8 cellular contexts compared by ENCODE assay signal in genomic region chr19:32406161-32407003, GRCh38. TPM values are rescaled to one million over a fixed set of nuclear protein-coding genes. Genes with fewer than 3 reads are reported as not detected.
DNase-seq lines count a peak whose midpoint lies in the region; ATAC-seq and TF ChIP-seq lines count a peak whose summit lies in the region.

No MANE protein-coding gene starts in this region.

- no peak for TF ChIP-seq CTCF in parathyroid adenoma (IDR thresholded peaks at IDR 0.05)

- H3K4me3 ChIP-seq in parathyroid adenoma (ENCODE audit: low read depth, low read length): peak overlapping the region; percentile 69

- H3K4me2 ChIP-seq in parathyroid adenoma (ENCODE audit: low read length): peak overlapping the region; percentile 79

- H3K79me2 ChIP-seq in parathyroid adenoma: no peaks in the 10 kb centered on the region

- no peaks in the 10 kb centered on the region for H3K4me1 ChIP-seq in parathyroid adenoma

- DNase-seq in NCI-H748 treated with DMSO at 0.1 percent for 48 hours (lab: John Stamatoyannopoulos, UW) (peak; percentile 50), NCI-H748 (lab: John Stamatoyannopoulos, UW; ENCODE audit: unreplicated experiment) (no peak), RPMI7951 (ENCODE audit: low read depth) (peak; percentile 6), epithelial cell of prostate (ENCODE audit: low read depth, low spot score) (no peak), amniotic stem cell (lab: John Stamatoyannopoulos, UW) (no peak)

- ATAC-seq in HG02938 (IDR thresholded peaks at IDR 0.05; ENCODE audit: unreplicated experiment): no peak
- ATAC-seq in HG03039 (IDR thresholded peaks at IDR 0.05; ENCODE audit: unreplicated experiment): no peak

- no peak overlapping the region for H3K9ac ChIP-seq in parathyroid adenoma

- H3K9me3 ChIP-seq in parathyroid adenoma (ENCODE audit: control insufficient read depth, low read length): no peaks in the 10 kb centered on the region

- peaks cover 2% of the 10 kb centered on the region for H3K36me3 ChIP-seq in parathyroid adenoma (ENCODE audit: control insufficient read depth, insufficient read depth, low read length)

- H3K27ac ChIP-seq in epithelial cell of prostate: peak overlapping the region; percentile 87
- peak overlapping the region; percentile 34 for H3K27ac ChIP-seq in parathyroid adenoma

- no peaks in the 10 kb centered on the region for H3K27me3 ChIP-seq in parathyroid adenoma (ENCODE audit: control insufficient read depth, insufficient read depth, low read length)

- H2AFZ ChIP-seq in parathyroid adenoma: peak overlapping the region; percentile 91

RNA-seq across cellular contexts. Expression of gene DPY19L3, which starts 0.8 kb away (rescaled TPM):
- total RNA-seq in RPMI7951 (2014; rRNA removed; shearing (Covaris generic)): 7.9 and 13.9 TPM in 2 replicates

Comparison
In these comparisons a context has a peak if more than half of its experiments do, and no peak if none do; other contexts are left out.
1. DNase-seq: peak in NCI-H748 treated with DMSO at 0.1 percent for 48 hours (single experiment) and RPMI7951 (single experiment); none in NCI-H748 (single experiment), epithelial cell of prostate (single experiment) and amniotic stem cell (single experiment).